9 cellular contexts compared by ENCODE assay signal in the genomic region with DNA sequence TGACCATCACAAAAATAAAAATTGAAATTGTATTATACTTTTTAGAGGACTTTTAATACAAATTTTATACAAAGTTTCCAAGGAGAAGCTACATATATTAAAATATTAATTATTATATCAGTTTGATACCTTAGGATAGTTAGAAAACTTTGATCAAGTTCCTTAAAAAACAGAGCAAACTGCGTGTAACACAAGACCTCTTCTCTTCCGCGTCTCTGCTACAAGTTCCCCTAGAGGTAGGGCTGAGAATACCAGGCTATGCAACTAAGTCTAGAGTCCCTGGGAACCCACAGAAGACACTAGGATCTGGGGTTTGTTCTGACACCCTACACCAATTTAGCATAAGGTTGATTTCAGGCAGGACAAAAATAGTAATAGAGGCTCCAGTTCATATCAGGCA.
DNase-seq lines count a peak whose midpoint lies in the region; ATAC-seq and TF ChIP-seq lines count a peak whose summit lies in the region.
"Had no signal": no experiment of that assay in that cellular context is flagged by ENCODE, and none has a peak within 500 bp of the region (broad histone marks: within the 10 kb centered on the region; RNA-seq: fewer than 3 reads in every experiment).

No MANE protein-coding gene starts in this region.

- no peaks in the 10 kb centered on the region for H3K27me3 ChIP-seq in mesendoderm (ENCODE audit: insufficient read depth, low read length, poor library complexity)
- no peaks in the 10 kb centered on the region for H3K27me3 ChIP-seq in CD8-positive, alpha-beta T cell (ENCODE audit: insufficient read depth, low read length)

- H3K79me1 ChIP-seq in mesendoderm (ENCODE audit: low read length), result no peaks in the 10 kb centered on the region

- in situ Hi-C loops in astrocyte of the spinal cord (cut with HindIII; ENCODE audit: low sequenced_read_pairs), result no loop called here

- H3K27me3 Mint-ChIP-seq in activated CD4-positive, alpha-beta T cell treated with anti-CD3 and anti-CD28 coated beads, Interleukin-2, amount 10 ng/mL, durations not matched to agents 24 days and 14 days, result no peaks in the 10 kb centered on the region
- H3K27me3 Mint-ChIP-seq in CD8-positive, alpha-beta T cell (ENCODE audit: low read depth), result no peaks in the 10 kb centered on the region

- no CpG with 5 or more reads among the region's 3 CpGs for WGBS in mesendoderm (ENCODE audit: extremely low coverage, insufficient coverage, low lambda C conversion rate)

- no peak overlapping the region for H3K4ac ChIP-seq in mesendoderm (ENCODE audit: low read depth, low read length)

- no peaks in the 10 kb centered on the region for H3K36me3 ChIP-seq in mesendoderm (ENCODE audit: control insufficient read depth, insufficient read depth, low read length)
- no peaks in the 10 kb centered on the region for H3K36me3 ChIP-seq in CD8-positive, alpha-beta T cell (ENCODE audit: insufficient read depth, low read length)

- peak; percentile 48 for TF ChIP-seq CTCF in astrocyte of the spinal cord (IDR thresholded peaks at IDR 0.05; ENCODE audit: low read depth, low read length)
- no peak for TF ChIP-seq CTCF in CD8-positive, alpha-beta T cell (IDR thresholded peaks at IDR 0.05)

- H2BK15ac ChIP-seq in mesendoderm (replicated peaks; ENCODE audit: low read depth), result no peak overlapping the region

- H3K18ac ChIP-seq in mesendoderm (ENCODE audit: low read length), result no peak overlapping the region

- H3K4me2 ChIP-seq in mesendoderm (ENCODE audit: low read length), result no peak overlapping the region

- H4K8ac ChIP-seq in mesendoderm (ENCODE audit: low read depth, low read length), result no peak overlapping the region

- no peaks in the 10 kb centered on the region for H3K79me2 ChIP-seq in mesendoderm (ENCODE audit: control insufficient read depth, insufficient read depth, low read length)

- H3K4me1 Mint-ChIP-seq in activated CD4-positive, alpha-beta T cell treated with anti-CD3 and anti-CD28 coated beads, Interleukin-2, amount 10 ng/mL, durations not matched to agents 24 days and 14 days, result no peaks in the 10 kb centered on the region
- H3K4me1 Mint-ChIP-seq in CD8-positive, alpha-beta T cell (ENCODE audit: low read depth), result no peaks in the 10 kb centered on the region

- no peak overlapping the region for H3K9ac ChIP-seq in mesendoderm (ENCODE audit: low read length)

- peak; percentile 19 for DNase-seq in EL
- peak; percentile 7 for DNase-seq in HPDE6-E6E7 (ENCODE audit: extremely low spot score)
- DNase-seq in astrocyte of the spinal cord (ENCODE audit: low read depth, low spot score), result no peak
- peak; percentile 60 for DNase-seq in mesendoderm
- no peak for DNase-seq in activated CD4-positive, alpha-beta T cell treated with anti-CD3 and anti-CD28 coated beads, Interleukin-2, amount 10 ng/mL, durations not matched to agents 24 days and 14 days
- DNase-seq in NCI-H524 treated with DMSO at 0.1 percent for 48 hours (lab: John Stamatoyannopoulos, UW), result no peak
- DNase-seq in CD8-positive, alpha-beta T cell, result no peak

- no peak for ATAC-seq in GM21390 (IDR thresholded peaks at IDR 0.05; ENCODE audit: unreplicated experiment)
- ATAC-seq in CD8-positive, alpha-beta T cell, result no peak

- H3K4me3 Mint-ChIP-seq in activated CD4-positive, alpha-beta T cell treated with anti-CD3 and anti-CD28 coated beads, Interleukin-2, amount 10 ng/mL, durations not matched to agents 24 days and 14 days, result no peak overlapping the region
- no peak overlapping the region for H3K4me3 Mint-ChIP-seq in CD8-positive, alpha-beta T cell
- H3K4me3 Mint-ChIP-seq: T-helper 2 cell treated with Interferon-gamma antibody and Interleukin-4, amounts not matched to agents 5 μg/mL and 100 μg/mL, for 36 hours had no signal

- intact Hi-C loops in activated CD4-positive, alpha-beta T cell treated with anti-CD3 and anti-CD28 coated beads, Interleukin-2, amount 10 ng/mL, durations not matched to agents 24 days and 14 days (cut with micrococcal nuclease), result no loop called here
- intact Hi-C loops in CD8-positive, alpha-beta T cell (cut with DNase I, micrococcal nuclease), result no loop called here

- H3K9me3 ChIP-seq in CD8-positive, alpha-beta T cell (ENCODE audit: low read length), result no peaks in the 10 kb centered on the region

- no peak overlapping the region for H3K23ac ChIP-seq in mesendoderm (ENCODE audit: low read length)

- no peak overlapping the region for H3K56ac ChIP-seq in mesendoderm (ENCODE audit: low read length)

- H3K4me3 ChIP-seq in astrocyte of the spinal cord (ENCODE audit: low read depth, low read length) (no peak overlapping the region), mesendoderm (ENCODE audit: low read length) (no peak overlapping the region)
- no peak overlapping the region for H3K4me3 ChIP-seq in CD8-positive, alpha-beta T cell (ENCODE audit: low read depth, low read length)

- no peak overlapping the region for H3K27ac Mint-ChIP-seq in activated CD4-positive, alpha-beta T cell treated with anti-CD3 and anti-CD28 coated beads, Interleukin-2, amount 10 ng/mL, durations not matched to agents 24 days and 14 days
- no peak overlapping the region for H3K27ac Mint-ChIP-seq in CD8-positive, alpha-beta T cell
- H3K27ac Mint-ChIP-seq: T-helper 2 cell treated with Interferon-gamma antibody and Interleukin-4, amounts not matched to agents 5 μg/mL and 100 μg/mL, for 36 hours had no signal

- no peak overlapping the region for H2BK5ac ChIP-seq in mesendoderm (ENCODE audit: low read length)

- no peak overlapping the region for H3K27ac ChIP-seq in mesendoderm (ENCODE audit: low read depth, low read length)
- no peak overlapping the region for H3K27ac ChIP-seq in CD8-positive, alpha-beta T cell (ENCODE audit: low read depth, low read length)

- no peak overlapping the region for H4K5ac ChIP-seq in mesendoderm (ENCODE audit: low read length)

- no peaks in the 10 kb centered on the region for H3K4me1 ChIP-seq in mesendoderm (ENCODE audit: control insufficient read depth, low read depth, low read length)
- H3K4me1 ChIP-seq in CD8-positive, alpha-beta T cell (ENCODE audit: insufficient read depth, low read length), result no peaks in the 10 kb centered on the region

- peaks cover 11% of the 10 kb centered on the region for H3K9me3 Mint-ChIP-seq in activated CD4-positive, alpha-beta T cell treated with anti-CD3 and anti-CD28 coated beads, Interleukin-2, amount 10 ng/mL, durations not matched to agents 24 days and 14 days
- H3K9me3 Mint-ChIP-seq in CD8-positive, alpha-beta T cell, result peaks cover 17% of the 10 kb centered on the region

- POLR2A ChIA-PET in CD8-positive, alpha-beta T cell (lab: Charles Lee), result no interaction called here

- H2AK5ac ChIP-seq in mesendoderm (ENCODE audit: low read length), result no peak overlapping the region

- no peak overlapping the region for H2BK120ac ChIP-seq in mesendoderm (ENCODE audit: low read depth, low read length)

- no peaks in the 10 kb centered on the region for H3K36me3 Mint-ChIP-seq in activated CD4-positive, alpha-beta T cell treated with anti-CD3 and anti-CD28 coated beads, Interleukin-2, amount 10 ng/mL, durations not matched to agents 24 days and 14 days (ENCODE audit: low read depth)
- H3K36me3 Mint-ChIP-seq in CD8-positive, alpha-beta T cell, result no peaks in the 10 kb centered on the region

- CTCF ChIA-PET in CD8-positive, alpha-beta T cell (lab: Charles Lee), result no interaction called here

Comparison
In these comparisons a context has a peak if more than half of its experiments do, and no peak if none do; other contexts are left out.
1. DNase-seq: peak in EL (single experiment), HPDE6-E6E7 (single experiment) and mesendoderm (single experiment); none in astrocyte of the spinal cord (single experiment), activated CD4-positive, alpha-beta T cell treated with anti-CD3 and anti-CD28 coated beads, Interleukin-2, amount 10 ng/mL, durations not matched to agents 24 days and 14 days (single experiment), NCI-H524 treated with DMSO at 0.1 percent for 48 hours (single experiment) and CD8-positive, alpha-beta T cell (0 of 7).